ENCODE assay signal across 8 cellular contexts in the genomic region with DNA sequence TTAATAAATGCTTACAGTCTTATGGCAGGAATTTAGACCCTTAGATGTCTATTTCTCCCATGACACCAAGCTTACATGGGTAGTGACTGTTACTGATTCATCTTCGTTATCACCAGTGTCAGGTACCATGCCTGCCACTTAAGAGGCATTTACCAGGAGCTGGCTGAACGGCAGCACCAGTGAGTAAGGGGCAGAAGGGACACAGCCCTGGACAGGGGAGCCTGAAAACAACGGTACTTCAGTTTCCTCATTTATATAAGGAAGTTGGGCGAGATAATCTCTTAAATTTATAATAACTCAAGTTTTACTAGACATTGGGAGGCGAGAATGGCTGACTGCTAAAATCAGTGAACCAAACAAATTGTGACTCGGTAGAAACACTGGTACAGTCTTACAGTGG. TPM values are rescaled to one million over a fixed set of nuclear protein-coding genes. Genes with fewer than 3 reads are reported as not detected.
DNase-seq lines count a peak whose midpoint lies in the region; ATAC-seq and TF ChIP-seq lines count a peak whose summit lies in the region.

No MANE protein-coding gene starts in this region.

- H3K9ac ChIP-seq in iPS-20b (ENCODE audit: low read depth, low read length) (peak overlapping the region; percentile 85), stomach smooth muscle (ENCODE audit: low read length in 2 of 2) (peak overlapping the region; percentile 98 to 99)

- POLR2A ChIA-PET in activated CD4-positive, alpha-beta T cell treated with anti-CD3 and anti-CD28 coated beads, Interleukin-2, amount 10 ng/mL, durations not matched to agents 7 days and 5 days (lab: Charles Lee), result no interaction called here
- POLR2A ChIA-PET in activated CD8-positive, alpha-beta T cell treated with anti-CD3 and anti-CD28 coated beads for 36 hours (lab: Charles Lee), result interaction anchor here (0.7 to 1.5 kb wide), 4 partner anchors 16 to 187 kb away, joined by 3 to 5 read pairs (median 4); no protein-coding TSS in a partner anchor

- intact Hi-C loops in activated CD8-positive, alpha-beta T cell treated with anti-CD3 and anti-CD28 coated beads for 36 hours (cut with micrococcal nuclease), result no loop called here

- H3K4me1 ChIP-seq in iPS-20b (ENCODE audit: insufficient read depth, low read length), result no peaks in the 10 kb centered on the region
- peaks cover 41% of the 10 kb centered on the region for H3K4me1 ChIP-seq in stomach smooth muscle (ENCODE audit: control insufficient read depth, insufficient read depth, low read length)

- H3K27ac Mint-ChIP-seq in activated CD4-positive, alpha-beta T cell treated with anti-CD3 and anti-CD28 coated beads, Interleukin-2, amount 10 ng/mL, durations not matched to agents 7 days and 5 days, result peak overlapping the region; percentile 95
- peak overlapping the region; percentile 94 for H3K27ac Mint-ChIP-seq in activated CD8-positive, alpha-beta T cell treated with anti-CD3 and anti-CD28 coated beads for 36 hours

- CTCF ChIA-PET in activated CD4-positive, alpha-beta T cell treated with anti-CD3 and anti-CD28 coated beads, Interleukin-2, amount 10 ng/mL, durations not matched to agents 7 days and 5 days (lab: Charles Lee), result interaction anchor here (0.6 to 1.8 kb wide), 3 partner anchors 10 to 432 kb away, joined by 3 to 4 read pairs (median 4); no protein-coding TSS in a partner anchor
- CTCF ChIA-PET in activated CD8-positive, alpha-beta T cell treated with anti-CD3 and anti-CD28 coated beads for 36 hours (lab: Charles Lee), result interaction anchor here (1.0 to 1.8 kb wide), 7 partner anchors 38 to 459 kb away, joined by 3 to 6 read pairs (median 3); no protein-coding TSS in a partner anchor

- H3K27me3 ChIP-seq in iPS-20b (ENCODE audit: insufficient read depth, low read length), result no peaks in the 10 kb centered on the region
- H3K27me3 ChIP-seq in stomach smooth muscle (ENCODE audit: control insufficient read depth in 1 of 2, insufficient read depth in 2 of 2, low read length in 2 of 2), result no peaks in the 10 kb centered on the region

- H3K4me3 Mint-ChIP-seq in activated CD4-positive, alpha-beta T cell treated with anti-CD3 and anti-CD28 coated beads, Interleukin-2, amount 10 ng/mL, durations not matched to agents 7 days and 5 days, result peak overlapping the region; percentile 92
- H3K4me3 Mint-ChIP-seq in activated CD8-positive, alpha-beta T cell treated with anti-CD3 and anti-CD28 coated beads for 36 hours, result peak overlapping the region; percentile 90

- H3K27ac ChIP-seq in iPS-20b (ENCODE audit: low read length) (no peak overlapping the region), stomach smooth muscle (ENCODE audit: low read length) (no peak overlapping the region)

- peaks cover 35% of the 10 kb centered on the region for H3K36me3 ChIP-seq in iPS-20b (ENCODE audit: insufficient read depth, low read depth, low read length)
- H3K36me3 ChIP-seq in stomach smooth muscle (ENCODE audit: control insufficient read depth in 2 of 2, insufficient read depth in 2 of 2, low read length in 2 of 2), result peaks cover 4 to 12% of the 10 kb centered on the region in 2 donors

- DNase-seq in activated CD4-positive, alpha-beta T cell treated with anti-CD3 and anti-CD28 coated beads, Interleukin-2, amount 10 ng/mL, durations not matched to agents 7 days and 5 days, result no peak
- DNase-seq in activated CD4-positive, alpha-beta T cell treated with anti-CD3 and anti-CD28 coated beads for 1 hour, result no peak
- DNase-seq in activated CD8-positive, alpha-beta T cell treated with anti-CD3 and anti-CD28 coated beads for 36 hours, result no peak
- DNase-seq in T-helper 9 cell, result no peak
- DNase-seq in activated CD8-positive, alpha-beta memory T cell treated with anti-CD3 and anti-CD28 coated beads for 24 hours, result no peak

- H3K4me3 ChIP-seq in iPS-20b (ENCODE audit: low read length), result peak overlapping the region; percentile 79
- H3K4me3 ChIP-seq in stomach smooth muscle (ENCODE audit: low read length in 2 of 2), result peak overlapping the region; percentile 95 to 100

- peaks cover 63% of the 10 kb centered on the region for H3K4me1 Mint-ChIP-seq in activated CD4-positive, alpha-beta T cell treated with anti-CD3 and anti-CD28 coated beads, Interleukin-2, amount 10 ng/mL, durations not matched to agents 7 days and 5 days
- H3K4me1 Mint-ChIP-seq in activated CD8-positive, alpha-beta T cell treated with anti-CD3 and anti-CD28 coated beads for 36 hours (ENCODE audit: low read depth), result peaks cover 59% of the 10 kb centered on the region

- H3K27me3 Mint-ChIP-seq in activated CD4-positive, alpha-beta T cell treated with anti-CD3 and anti-CD28 coated beads, Interleukin-2, amount 10 ng/mL, durations not matched to agents 7 days and 5 days, result no peaks in the 10 kb centered on the region
- H3K27me3 Mint-ChIP-seq in activated CD8-positive, alpha-beta T cell treated with anti-CD3 and anti-CD28 coated beads for 36 hours, result no peaks in the 10 kb centered on the region

- peaks cover 24% of the 10 kb centered on the region for H3K36me3 Mint-ChIP-seq in activated CD4-positive, alpha-beta T cell treated with anti-CD3 and anti-CD28 coated beads, Interleukin-2, amount 10 ng/mL, durations not matched to agents 7 days and 5 days (ENCODE audit: low read depth)
- H3K36me3 Mint-ChIP-seq in activated CD8-positive, alpha-beta T cell treated with anti-CD3 and anti-CD28 coated beads for 36 hours (ENCODE audit: low read depth), result peaks cover 33% of the 10 kb centered on the region

- TF ChIP-seq CTCF in activated CD8-positive, alpha-beta T cell treated with anti-CD3 and anti-CD28 coated beads for 36 hours (IDR thresholded peaks at IDR 0.05), result no peak

- no peak for ATAC-seq in activated CD8-positive, alpha-beta T cell treated with anti-CD3 and anti-CD28 coated beads for 36 hours
- no peak for ATAC-seq in GM18861 (IDR thresholded peaks at IDR 0.05; ENCODE audit: unreplicated experiment)

- no peaks in the 10 kb centered on the region for H3K9me3 Mint-ChIP-seq in activated CD4-positive, alpha-beta T cell treated with anti-CD3 and anti-CD28 coated beads, Interleukin-2, amount 10 ng/mL, durations not matched to agents 7 days and 5 days
- H3K9me3 Mint-ChIP-seq in activated CD8-positive, alpha-beta T cell treated with anti-CD3 and anti-CD28 coated beads for 36 hours, result no peaks in the 10 kb centered on the region

- H3K9me3 ChIP-seq in iPS-20b (ENCODE audit: insufficient read depth, low read depth, low read length) (no peaks in the 10 kb centered on the region), stomach smooth muscle (ENCODE audit: control insufficient read depth in 2 of 2, low read length in 2 of 2) (no peaks in the 10 kb centered on the region)

RNA-seq across cellular contexts. Expression of a gene that starts 1.2 kb away (rescaled TPM):
- total RNA-seq in activated CD4-positive, alpha-beta T cell treated with anti-CD3 and anti-CD28 coated beads, Interleukin-2, amount 10 ng/mL, durations not matched to agents 7 days and 5 days, result 10 to 100 TPM; 21.6 to 25.3 TPM
- 10 to 100 TPM; 27.5 to 32.7 TPM for total RNA-seq in activated CD8-positive, alpha-beta T cell treated with anti-CD3 and anti-CD28 coated beads for 36 hours

RNA-seq across cellular contexts. Expression of a gene that starts 1.3 kb away (rescaled TPM):
- total RNA-seq in activated CD4-positive, alpha-beta T cell treated with anti-CD3 and anti-CD28 coated beads, Interleukin-2, amount 10 ng/mL, durations not matched to agents 7 days and 5 days, result 10 to 100 TPM; 25.6 to 31.1 TPM
- total RNA-seq in activated CD8-positive, alpha-beta T cell treated with anti-CD3 and anti-CD28 coated beads for 36 hours, result 10 to 100 TPM; 24.8 to 28.3 TPM
